23 cellular contexts compared by ENCODE assay signal in the genomic region with DNA sequence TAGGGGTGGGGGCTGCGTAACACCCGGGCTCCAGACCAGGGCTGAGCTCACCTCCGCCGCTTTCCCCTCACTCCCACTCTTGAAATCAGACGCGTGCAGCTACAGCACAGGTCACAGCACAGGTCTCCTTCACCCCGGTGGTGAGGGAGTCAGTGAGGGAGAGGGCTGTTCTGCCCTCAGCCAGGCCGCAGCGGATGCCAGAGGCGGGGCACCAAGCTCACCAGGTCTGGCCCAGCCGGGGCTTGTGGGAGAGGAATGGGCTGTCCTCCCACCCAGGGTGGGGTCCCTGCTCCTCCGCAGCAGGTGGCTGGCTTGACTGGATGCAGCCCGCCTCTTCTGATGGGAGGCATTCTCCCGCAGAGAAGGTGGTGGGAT.
"Had no signal": no experiment of that assay in that cellular context is flagged by ENCODE, and none has a peak within 500 bp of the region (broad histone marks: within the 10 kb centered on the region; RNA-seq: fewer than 3 reads in every experiment).

No MANE protein-coding gene starts in this region.

- FAIRE-seq: small intestine had no signal

- H3K27ac ChIP-seq: ascending aorta, breast epithelium, thoracic aorta, upper lobe of right lung had no signal

- H3K27ac Mint-ChIP-seq: activated CD8-positive, alpha-beta T cell treated with anti-CD3 and anti-CD28 coated beads, Interleukin-2, amount 10 ng/mL, durations not matched to agents 7 days and 5 days; activated T-cell treated with anti-CD3 and anti-CD28 coated beads, Interleukin-2, amount 50 U/mL, for 72 hours; nephron progenitor cell; progenitor cell of endocrine pancreas; T-helper 1 cell treated with Interleukin-12 subunit alpha and Interleukin-12 subunit beta and Interleukin-4 antibody, amounts not matched to agents 30 μg/mL and 1 μg/mL, for 36 hours had no signal

- H3K4me3 ChIP-seq: ascending aorta, breast epithelium, esophagus muscularis mucosa, thoracic aorta, upper lobe of right lung had no signal

- ATAC-seq: activated CD8-positive, alpha-beta T cell treated with anti-CD3 and anti-CD28 coated beads, Interleukin-2, amount 10 ng/mL, durations not matched to agents 7 days and 5 days; activated T-cell treated with anti-CD3 and anti-CD28 coated beads, Interleukin-2, amount 50 U/mL, for 72 hours; left ventricle myocardium superior; SK-N-SH treated with all-trans-retinoic acid at 6 μM for 48 hours; upper lobe of right lung had no signal

- H3K4me1 Mint-ChIP-seq: nephron progenitor cell had no signal

- H3K9me3 ChIP-seq: ascending aorta, breast epithelium, esophagus muscularis mucosa, thoracic aorta, upper lobe of right lung had no signal

- H3K4me3 Mint-ChIP-seq: activated CD8-positive, alpha-beta T cell treated with anti-CD3 and anti-CD28 coated beads, Interleukin-2, amount 10 ng/mL, durations not matched to agents 7 days and 5 days; activated T-cell treated with anti-CD3 and anti-CD28 coated beads, Interleukin-2, amount 50 U/mL, for 72 hours; nephron progenitor cell; stimulated activated naive CD8-positive, alpha-beta T cell treated with anti-CD3 and anti-CD28 coated beads, Interleukin-15, amount 100 ng/mL, for 72 hours; T-helper 1 cell treated with Interleukin-12 subunit alpha and Interleukin-12 subunit beta and Interleukin-4 antibody, amounts not matched to agents 30 μg/mL and 1 μg/mL, for 36 hours had no signal

- H3K36me3 ChIP-seq: ascending aorta, breast epithelium, esophagus muscularis mucosa, thoracic aorta, upper lobe of right lung had no signal

- H3K4me1 ChIP-seq: ascending aorta, breast epithelium, upper lobe of right lung had no signal

- DNase-seq: activated CD4-positive, alpha-beta T cell treated with anti-CD3 and anti-CD28 coated beads for 4 hours; activated CD8-positive, alpha-beta memory T cell treated with anti-CD3 and anti-CD28 coated beads, Interleukin-2, amount 50 U/mL, for 4 hours; activated CD8-positive, alpha-beta T cell treated with anti-CD3 and anti-CD28 coated beads, Interleukin-2, amount 10 ng/mL, durations not matched to agents 7 days and 5 days; activated naive CD4-positive, alpha-beta T cell; activated T-cell treated with anti-CD3 and anti-CD28 coated beads, Interleukin-2, amount 50 U/mL, for 72 hours; hippocampal formation; left ventricle myocardium superior; mesendoderm; nephron progenitor cell; occipital lobe; right cardiac atrium; small intestine; stimulated activated CD4-positive, alpha-beta T cell treated with anti-CD3 and anti-CD28 coated beads, Interleukin-4, amount 100 ng/mL, for 4 hours; stimulated activated CD8-positive, alpha-beta memory T cell treated with anti-CD3 and anti-CD28 coated beads, Interleukin-4, amount 100 ng/mL, for 48 hours; stimulated activated naive CD8-positive, alpha-beta T cell treated with anti-CD3 and anti-CD28 coated beads, Interleukin-15, amount 100 ng/mL, for 72 hours; upper lobe of right lung had no signal

- H3K27me3 ChIP-seq: ascending aorta had no signal
